ENCODE assay signal across 14 cellular contexts in the genomic region with DNA sequence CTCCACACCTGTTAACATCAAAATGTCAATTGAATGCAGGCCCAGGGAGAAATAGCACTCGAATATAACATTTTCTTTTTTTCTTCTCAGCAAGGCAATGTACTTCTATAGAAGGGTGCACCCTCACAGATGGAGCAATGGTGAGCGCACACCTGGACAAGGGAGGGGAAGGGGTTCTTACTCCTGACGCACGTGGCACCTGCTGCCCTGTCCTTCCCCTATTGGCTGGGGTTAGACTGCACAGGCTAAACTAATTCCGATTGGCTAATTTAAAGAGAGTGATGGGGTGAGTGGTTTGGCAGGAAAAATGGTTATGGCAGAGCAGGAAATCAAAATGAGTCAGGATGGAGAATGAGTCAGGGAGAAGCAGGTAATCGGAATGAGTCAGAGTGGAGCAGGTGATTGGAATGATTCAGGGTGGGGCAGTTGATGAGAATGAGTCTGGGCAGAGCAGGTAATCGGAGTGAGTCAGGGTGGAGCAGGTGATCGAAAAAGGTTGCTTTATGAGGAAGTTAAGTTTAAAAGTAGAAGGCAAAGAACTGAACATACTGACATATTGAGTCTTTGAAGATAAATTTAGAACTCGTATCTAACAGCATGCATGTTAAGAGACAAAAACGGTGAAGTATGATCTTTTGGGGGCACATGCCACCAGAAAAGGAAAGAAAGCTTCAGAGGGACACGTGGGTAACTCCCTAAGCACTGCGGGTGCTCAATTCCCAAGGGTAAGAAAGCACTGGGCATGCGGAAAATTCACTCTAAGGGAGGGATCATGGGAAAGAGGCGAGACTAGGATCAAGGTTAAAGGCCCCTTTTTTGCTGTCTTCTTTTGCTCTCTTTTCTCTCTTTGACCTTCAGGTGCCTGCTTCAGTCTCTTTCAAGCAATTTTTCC.
A peak's percentile ranks its signal among the peaks of the same experiment; 100 is the strongest.
DNase-seq lines count a peak whose midpoint lies in the region; TF ChIP-seq lines count a peak whose summit lies in the region.
"Had no signal": no experiment of that assay in that cellular context is flagged by ENCODE, and none has a peak within 500 bp of the region (broad histone marks: within the 10 kb centered on the region; RNA-seq: fewer than 3 reads in every experiment).

No MANE protein-coding gene starts in this region.

- POLR2A ChIA-PET in MCF 10A (lab: Yijun Ruan, JAX): interaction anchor here (0.7 to 2.3 kb wide), 10 partner anchors 11 to 119 kb away, joined by 3 to 12 read pairs (median 4); no protein-coding TSS in a partner anchor

- no peaks in the 10 kb centered on the region for H3K79me2 ChIP-seq in Karpas-422 (ENCODE audit: low read length)

- H3K27me3 Mint-ChIP-seq in MCF 10A (ENCODE audit: insufficient read depth, unreplicated experiment): no peaks in the 10 kb centered on the region

- BruUV-seq in MCF 10A (replicated peaks; lab: Mats Ljungman, UMichigan): no TSS peak

- H3K4me1 Mint-ChIP-seq in MCF 10A (ENCODE audit: insufficient read depth, unreplicated experiment): peaks cover 22% of the 10 kb centered on the region

- H3K4me2 ChIP-seq in Karpas-422 (ENCODE audit: low read depth, low read length, poor library complexity, severe bottlenecking): no peak overlapping the region

- TF ChIP-seq CTCF in MCF 10A (IDR thresholded peaks at IDR 0.05; ENCODE audit: unreplicated experiment): no peak

- peak overlapping the region; percentile 9 for H3K4me3 Mint-ChIP-seq in MCF 10A (ENCODE audit: unreplicated experiment)
- H3K4me3 Mint-ChIP-seq: CD4-positive, alpha-beta T cell had no signal

- no peaks in the 10 kb centered on the region for H3K9me2 ChIP-seq in Karpas-422 (replicated peaks; ENCODE audit: insufficient read depth, low read length)

- peaks cover 0 to 8% of the 10 kb centered on the region in 2 donors for H3K4me1 ChIP-seq in mucosa of rectum (ENCODE audit: control insufficient read depth in 2 of 2, insufficient read depth in 2 of 2, low read length in 2 of 2)
- H3K4me1 ChIP-seq in Karpas-422 (ENCODE audit: low read length): 0 out of 2 replicates have a peak, but pooled peaks cover 2% of the 10 kb centered on the region

- peak overlapping the region in 1 of 2 donors; percentile 48 for H3K4me3 ChIP-seq in mucosa of rectum (ENCODE audit: low read length in 2 of 2)
- H3K4me3 ChIP-seq in Karpas-422 (ENCODE audit: low read length): no peak overlapping the region
- H3K4me3 ChIP-seq: dorsolateral prefrontal cortex had no signal

- no peaks in the 10 kb centered on the region for H3K36me3 ChIP-seq in mucosa of rectum (ENCODE audit: control insufficient read depth in 2 of 2, insufficient read depth in 2 of 2, low read length in 2 of 2)
- H3K36me3 ChIP-seq in Karpas-422 (ENCODE audit: insufficient read depth, low read length): no peaks in the 10 kb centered on the region
- H3K36me3 ChIP-seq: WERI-Rb-1 had no signal

- CTCF ChIA-PET in MCF 10A (lab: Yijun Ruan, JAX): no interaction called here

- H2AFZ ChIP-seq in Karpas-422 (ENCODE audit: low read length): no peak overlapping the region

- peaks cover 7% of the 10 kb centered on the region for H3K36me3 Mint-ChIP-seq in MCF 10A (ENCODE audit: insufficient read depth, unreplicated experiment)

- peak overlapping the region; percentile 82 for H3K27ac Mint-ChIP-seq in MCF 10A (ENCODE audit: low read depth, unreplicated experiment)
- H3K27ac Mint-ChIP-seq: CD4-positive, alpha-beta T cell had no signal

- intact Hi-C loops in MCF 10A (cut with micrococcal nuclease): loop anchor here (2.0 to 5.0 kb wide), 2 partner anchors 41 to 71 kb away; a partner anchor contains a TSS

- H3K9me3 ChIP-seq in mucosa of rectum (ENCODE audit: control insufficient read depth in 2 of 2, low read length in 2 of 2) (no peaks in the 10 kb centered on the region), Karpas-422 (ENCODE audit: low read length) (no peaks in the 10 kb centered on the region)

- DNase-seq in COLO668 (lab: John Stamatoyannopoulos, UW; ENCODE audit: unreplicated experiment) (peak; percentile 40), HT-29 (ENCODE audit: low spot score) (peak; percentile 87), MCF 10A (ENCODE audit: unreplicated experiment) (peak; percentile 96), Kasumi-1 (lab: John Stamatoyannopoulos, UW) (no peak), GOT3 (lab: John Stamatoyannopoulos, UW) (no peak), SKM-1 treated with dmso at 0.1 percent for 144 hours (lab: John Stamatoyannopoulos, UW; ENCODE audit: unreplicated experiment) (no peak), Karpas-422 (no peak)
- DNase-seq: CD4-positive, alpha-beta T cell; dorsolateral prefrontal cortex; NCI-H1436 treated with DMSO at 0.1 percent for 48 hours; stimulated activated naive CD4-positive, alpha-beta T cell treated with Interleukin-2 at 50 U/mL for 16 hours; WERI-Rb-1 had no signal

- peaks cover 30% of the 10 kb centered on the region for H3K9me3 Mint-ChIP-seq in MCF 10A (ENCODE audit: unreplicated experiment)
- H3K9me3 Mint-ChIP-seq: CD4-positive, alpha-beta T cell had no signal

- H3K27me3 ChIP-seq in mucosa of rectum (ENCODE audit: control insufficient read depth in 2 of 2, insufficient read depth in 2 of 2, low read length in 2 of 2) (no peaks in the 10 kb centered on the region), Karpas-422 (ENCODE audit: low read length) (no peaks in the 10 kb centered on the region)
- H3K27me3 ChIP-seq: dorsolateral prefrontal cortex had no signal

- H3K9ac ChIP-seq in mucosa of rectum (ENCODE audit: low read depth in 1 of 2, low read length in 2 of 2) (peak overlapping the region; percentile 36 to 61), Karpas-422 (ENCODE audit: low read length) (no peak overlapping the region)

- no peaks in the 10 kb centered on the region for H4K20me1 ChIP-seq in Karpas-422 (ENCODE audit: insufficient read depth, low read depth, low read length)

- H3K27ac ChIP-seq in mucosa of rectum (ENCODE audit: low read depth in 2 of 2, low read length in 2 of 2) (peak overlapping the region; percentile 82 to 85), Karpas-422 (ENCODE audit: low read length) (no peak overlapping the region)
- H3K27ac ChIP-seq: dorsolateral prefrontal cortex, HL-60, WERI-Rb-1 had no signal

Comparison
In these comparisons a context has a peak if more than half of its experiments do, and no peak if none do; other contexts are left out.
1. DNase-seq: peak in COLO668 (single experiment), HT-29 (single experiment) and MCF 10A (single experiment); none in Kasumi-1 (0 of 2), GOT3 (single experiment), SKM-1 treated with dmso at 0.1 percent for 144 hours (single experiment) and Karpas-422 (single experiment).